Comparison of ENCODE assay signal across 23 cellular contexts in the genomic region with DNA sequence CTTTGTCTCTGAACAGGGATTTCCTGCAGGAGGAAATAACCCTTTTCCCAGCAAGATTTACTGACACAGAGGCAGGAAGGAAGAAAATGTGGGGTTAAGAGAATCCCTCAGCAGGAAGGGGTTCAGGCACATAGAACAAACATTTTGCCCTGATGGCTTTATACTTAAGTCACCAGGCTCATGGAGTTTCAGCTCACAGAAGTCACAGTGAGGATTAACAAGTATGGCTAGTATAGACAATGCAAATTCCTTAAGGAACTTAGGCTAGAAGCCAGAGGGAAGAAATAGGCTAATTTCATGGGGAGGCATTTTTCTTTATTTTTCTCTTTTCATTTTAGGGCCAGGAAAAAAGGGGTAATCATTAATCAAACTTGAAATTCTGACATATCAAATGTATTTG. TPM values are rescaled to one million over a fixed set of nuclear protein-coding genes. Genes with fewer than 3 reads are reported as not detected.
DNase-seq lines count a peak whose midpoint lies in the region; ATAC-seq, FAIRE-seq and TF ChIP-seq lines count a peak whose summit lies in the region.
"Had no signal": no experiment of that assay in that cellular context is flagged by ENCODE, and none has a peak within 500 bp of the region (broad histone marks: within the 10 kb centered on the region; RNA-seq: fewer than 3 reads in every experiment).

No MANE protein-coding gene starts in this region.

- DNase-seq in GM23338 (ENCODE audit: low spot score) (peak; percentile 4), SK-N-MC (ENCODE audit: low read depth, low spot score) (no peak), mesendoderm (peak; percentile 49), retinal pigment epithelial cell (ENCODE audit: low read depth) (peak; percentile 5), GM19238 (ENCODE audit: insufficient read length, low spot score) (no peak), H54 (ENCODE audit: insufficient read length, low spot score) (no peak), NCI-H1930 (lab: John Stamatoyannopoulos, UW) (no peak)
- DNase-seq: ACHN; BE2C; C1 segment of cervical spinal cord; CD4-positive, CD25-positive, alpha-beta regulatory T cell; CD8-positive, alpha-beta memory T cell; COR-L47; DMS 273 treated with DMSO at 0.1 percent for 48 hours; DMS53; HCEC 1CT had no signal

- H3K9me3 ChIP-seq in SK-N-MC (ENCODE audit: low read depth, low read length) = no peaks in the 10 kb centered on the region
- H3K9me3 ChIP-seq: BE2C had no signal

- H3K9me3 Mint-ChIP-seq in GM23338 = no peaks in the 10 kb centered on the region; the same call in 2 of the 3 replicates

- H3K79me1 ChIP-seq in mesendoderm (ENCODE audit: low read length) = no peaks in the 10 kb centered on the region

- no peak for FAIRE-seq in H54 (lab: Jason Lieb, UNC)
- FAIRE-seq: G401.6, GM12892, GM18507, H1, K562 had no signal

- peaks cover 10% of the 10 kb centered on the region; the same call in 2 of the 3 replicates for H3K4me1 Mint-ChIP-seq in GM23338
- H3K4me1 Mint-ChIP-seq: CD4-positive, CD25-positive, alpha-beta regulatory T cell; CD8-positive, alpha-beta memory T cell had no signal

- H2BK5ac ChIP-seq in mesendoderm (ENCODE audit: low read length) = no peak overlapping the region

- no peak overlapping the region for H3K4me2 ChIP-seq in GM23338
- H3K4me2 ChIP-seq in mesendoderm (ENCODE audit: low read length) = no peak overlapping the region

- no peaks in the 10 kb centered on the region for H4K20me1 ChIP-seq in GM23338 (replicated peaks; ENCODE audit: insufficient read depth)

- H3K4me1 ChIP-seq in GM23338 (ENCODE audit: insufficient read depth) (0 out of 2 replicates have a peak, but pooled peaks cover 2% of the 10 kb centered on the region), mesendoderm (ENCODE audit: control insufficient read depth, low read depth, low read length) (peaks cover 2% of the 10 kb centered on the region)
- H3K4me1 ChIP-seq: BE2C had no signal

- no peak overlapping the region for H3K56ac ChIP-seq in mesendoderm (ENCODE audit: low read length)

- TF ChIP-seq CTCF in GM23338 (conservative IDR thresholded peaks at IDR 0.05; ENCODE audit: low read depth in 2 of 2) (no peak), retinal pigment epithelial cell (conservative IDR thresholded peaks at IDR 0.05; ENCODE audit: low read depth, low read length) (no peak)

- H4K5ac ChIP-seq in mesendoderm (ENCODE audit: low read length) = no peak overlapping the region

- peak; percentile 58 for ATAC-seq in GM23338
- ATAC-seq: K562 had no signal

- no peak overlapping the region for H4K8ac ChIP-seq in mesendoderm (ENCODE audit: low read depth, low read length)

- H3K4me3 ChIP-seq in GM23338 (no peak overlapping the region), SK-N-MC (no peak overlapping the region), mesendoderm (ENCODE audit: low read length) (no peak overlapping the region), retinal pigment epithelial cell (ENCODE audit: low read length) (no peak overlapping the region)
- H3K4me3 ChIP-seq: K562 had no signal

- no peaks in the 10 kb centered on the region for H3K36me3 Mint-ChIP-seq in GM23338 (ENCODE audit: low read depth)
- H3K36me3 Mint-ChIP-seq: CD4-positive, CD25-positive, alpha-beta regulatory T cell; CD8-positive, alpha-beta memory T cell had no signal

- H3F3A ChIP-seq in GM23338 (replicated peaks; ENCODE audit: low read depth) = no peaks in the 10 kb centered on the region

- H3K9ac ChIP-seq in SK-N-MC (ENCODE audit: insufficient read length) = peak overlapping the region; percentile 5
- no peak overlapping the region for H3K9ac ChIP-seq in mesendoderm (ENCODE audit: low read length)

- H3K27ac ChIP-seq in GM23338 (ENCODE audit: low read depth) (no peak overlapping the region), SK-N-MC (no peak overlapping the region), mesendoderm (ENCODE audit: low read depth, low read length) (no peak overlapping the region)

- no peak overlapping the region for H2BK120ac ChIP-seq in mesendoderm (ENCODE audit: low read depth, low read length)

- no peak for TF ChIP-seq POLR2A in H54 (IDR thresholded peaks at IDR 0.05; ENCODE audit: low read depth, low read length)

- peak overlapping the region; percentile 88; the same call in 1 of the 2 replicates for H2AFZ ChIP-seq in GM23338

- H3K23ac ChIP-seq in mesendoderm (ENCODE audit: low read length) = no peak overlapping the region

- H2BK15ac ChIP-seq in mesendoderm (replicated peaks; ENCODE audit: low read depth) = no peak overlapping the region

- no peak overlapping the region for H3K18ac ChIP-seq in mesendoderm (ENCODE audit: low read length)

- no peak overlapping the region for H3K27ac Mint-ChIP-seq in GM23338
- H3K27ac Mint-ChIP-seq: CD4-positive, CD25-positive, alpha-beta regulatory T cell; CD8-positive, alpha-beta memory T cell had no signal

- H3K4me3 Mint-ChIP-seq in GM23338 = no peak overlapping the region
- H3K4me3 Mint-ChIP-seq: CD4-positive, CD25-positive, alpha-beta regulatory T cell; CD8-positive, alpha-beta memory T cell had no signal

- H3K36me3 ChIP-seq in GM23338 (ENCODE audit: insufficient read depth) (no peaks in the 10 kb centered on the region), SK-N-MC (ENCODE audit: insufficient read depth, low read length) (no peaks in the 10 kb centered on the region), mesendoderm (ENCODE audit: control insufficient read depth, insufficient read depth, low read length) (no peaks in the 10 kb centered on the region)
- H3K36me3 ChIP-seq: BE2C had no signal

- no peak overlapping the region for H3K4ac ChIP-seq in mesendoderm (ENCODE audit: low read depth, low read length)

- H2AK5ac ChIP-seq in mesendoderm (ENCODE audit: low read length) = no peak overlapping the region

- H3K27me3 Mint-ChIP-seq in GM23338 (ENCODE audit: insufficient read depth, low read depth, poor library complexity) = no peaks in the 10 kb centered on the region
- H3K27me3 Mint-ChIP-seq: CD4-positive, CD25-positive, alpha-beta regulatory T cell had no signal

- H3K9me2 ChIP-seq in GM23338 (ENCODE audit: insufficient read depth) = no peaks in the 10 kb centered on the region

- H3K27me3 ChIP-seq in GM23338 (ENCODE audit: insufficient read depth) (no peaks in the 10 kb centered on the region), mesendoderm (ENCODE audit: insufficient read depth, low read length, poor library complexity) (no peaks in the 10 kb centered on the region)
- H3K27me3 ChIP-seq: BE2C had no signal

- H3K79me2 ChIP-seq in GM23338 (replicated peaks; ENCODE audit: insufficient read depth) (no peaks in the 10 kb centered on the region), mesendoderm (ENCODE audit: control insufficient read depth, insufficient read depth, low read length) (no peaks in the 10 kb centered on the region)

TF ChIP-seq in GM23338, 12 proteins besides CTCF, POLR2A, EP300 and RAD21 (continues in another document):
- TF ChIP-seq ZNF114 (CRISPR knock-in tag; IDR thresholded peaks at IDR 0.05) (no peak), NANOG (IDR thresholded peaks at IDR 0.05; ENCODE audit: borderline replicate concordance) (no peak), STAT1 (IDR thresholded peaks at IDR 0.05; ENCODE audit: unreplicated experiment) (no peak), EZH2phosphoT487 (IDR thresholded peaks at IDR 0.05; ENCODE audit: unreplicated experiment) (no peak)
- TF ChIP-seq, protein P1, sequence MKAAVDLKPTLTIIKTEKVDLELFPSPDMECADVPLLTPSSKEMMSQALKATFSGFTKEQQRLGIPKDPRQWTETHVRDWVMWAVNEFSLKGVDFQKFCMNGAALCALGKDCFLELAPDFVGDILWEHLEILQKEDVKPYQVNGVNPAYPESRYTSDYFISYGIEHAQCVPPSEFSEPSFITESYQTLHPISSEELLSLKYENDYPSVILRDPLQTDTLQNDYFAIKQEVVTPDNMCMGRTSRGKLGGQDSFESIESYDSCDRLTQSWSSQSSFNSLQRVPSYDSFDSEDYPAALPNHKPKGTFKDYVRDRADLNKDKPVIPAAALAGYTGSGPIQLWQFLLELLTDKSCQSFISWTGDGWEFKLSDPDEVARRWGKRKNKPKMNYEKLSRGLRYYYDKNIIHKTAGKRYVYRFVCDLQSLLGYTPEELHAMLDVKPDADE (IDR thresholded peaks at IDR 0.05) = no peak

RNA-seq across cellular contexts. Expression of a gene that starts 50.2 kb away (rescaled TPM):
- not detected in 2 replicates for total RNA-seq in GM23338 (2014; rRNA removed; shearing (Covaris generic))
- polyA plus RNA-seq in GM23338 (2016; fragmentation: Nextera tagmentation; extraction: Ambion mirVana) = not detected in 2 replicates
- 0.01 TPM for polyA plus RNA-seq in mesendoderm (2013, experiment 1 of 2)
- polyA plus RNA-seq in mesendoderm (2013, experiment 2 of 2) = not detected
- total RNA-seq: A172; CD4-positive, CD25-positive, alpha-beta regulatory T cell; CD8-positive, alpha-beta memory T cell; H1; HT-29; K562 had no signal
- polyA plus RNA-seq: CD4-positive, CD25-positive, alpha-beta regulatory T cell; CD8-positive, alpha-beta memory T cell; H1; K562 had no signal

Comparison
In these comparisons a context has a peak if more than half of its experiments do, and no peak if none do; other contexts are left out.
1. DNase-seq: peak in GM23338 (single experiment), mesendoderm (single experiment) and retinal pigment epithelial cell (single experiment); none in SK-N-MC (single experiment), GM19238 (single experiment), H54 (single experiment) and NCI-H1930 (0 of 2).